8 cellular contexts compared by ENCODE assay signal in the genomic region with DNA sequence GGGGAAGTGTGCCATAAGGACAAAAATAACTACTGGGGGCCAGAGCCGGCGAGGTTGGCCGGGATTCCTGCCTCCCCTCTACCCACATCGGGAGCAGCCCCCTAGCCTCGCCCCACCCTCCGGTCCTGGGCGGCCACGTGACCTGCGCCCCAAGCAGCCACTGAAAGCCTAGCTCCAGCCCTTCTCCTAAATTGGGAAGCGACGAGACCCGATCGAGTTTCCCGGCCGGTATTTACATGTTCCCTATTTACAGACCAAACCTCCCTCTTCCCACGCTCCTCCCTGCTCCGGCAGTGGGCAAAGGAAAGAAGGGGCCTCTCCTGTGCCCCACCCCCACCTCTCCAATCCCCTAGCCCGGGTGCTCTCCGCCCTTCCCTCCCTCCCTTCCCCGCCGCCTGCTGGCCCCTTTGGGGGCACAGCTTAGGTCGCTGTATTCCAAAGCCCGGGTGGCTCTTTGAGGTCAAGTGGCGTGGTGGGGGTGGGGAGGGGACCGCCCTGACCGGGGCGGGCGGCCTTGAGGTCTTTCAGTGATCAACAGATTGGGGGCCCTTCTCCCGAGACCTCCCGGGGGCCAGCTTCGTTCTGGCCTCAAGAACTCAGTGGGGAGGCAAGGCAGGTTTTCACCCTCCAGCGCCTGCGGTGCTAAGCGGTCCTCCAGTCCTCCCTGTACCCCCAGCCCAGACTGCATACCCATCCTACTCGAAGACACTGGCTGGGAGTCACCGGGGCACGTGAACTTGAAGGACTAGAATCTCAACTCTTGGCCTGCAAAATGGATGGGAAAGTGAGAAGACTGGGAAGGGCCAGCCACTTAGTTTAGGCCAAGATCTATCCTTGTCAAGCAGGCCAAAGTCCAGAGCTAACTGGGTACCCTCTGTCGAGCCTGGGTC. TPM values are rescaled to one million over a fixed set of nuclear protein-coding genes. Genes with fewer than 3 reads are reported as not detected.
DNase-seq lines count a peak whose midpoint lies in the region; ATAC-seq and TF ChIP-seq lines count a peak whose summit lies in the region.

No MANE protein-coding gene starts in this region.

- no peak for TF ChIP-seq EP300 in SK-N-SH (IDR thresholded peaks at IDR 0.05; ENCODE audit: borderline replicate concordance in 1 of 2, low read depth in 1 of 2, low read length in 1 of 2)

- peak overlapping the region; percentile 96 for H3K27ac ChIP-seq in cardiac muscle cell
- H3K27ac ChIP-seq in neural progenitor cell: no peak overlapping the region
- H3K27ac ChIP-seq in SK-N-SH (ENCODE audit: low read depth in 2 of 2, low read length in 1 of 2): no peak overlapping the region

- H3K9me3 ChIP-seq in cardiac muscle cell (ENCODE audit: low read depth) (no peaks in the 10 kb centered on the region), neural progenitor cell (ENCODE audit: low read depth) (no peaks in the 10 kb centered on the region), SK-N-SH (no peaks in the 10 kb centered on the region)

- no peaks in the 10 kb centered on the region for H3K9me3 Mint-ChIP-seq in activated CD8-positive, alpha-beta T cell treated with anti-CD3 and anti-CD28 coated beads for 36 hours
- H3K9me3 Mint-ChIP-seq in neural progenitor cell: peaks cover 8% of the 10 kb centered on the region

- intact Hi-C loops in activated CD8-positive, alpha-beta T cell treated with anti-CD3 and anti-CD28 coated beads for 36 hours (cut with micrococcal nuclease): no loop called here

- peak overlapping the region; percentile 88 for H3K4me2 ChIP-seq in neural progenitor cell
- no peak overlapping the region for H3K4me2 ChIP-seq in SK-N-SH

- peak overlapping the region; percentile 23 for H3K4me3 Mint-ChIP-seq in activated CD8-positive, alpha-beta T cell treated with anti-CD3 and anti-CD28 coated beads for 36 hours
- peak overlapping the region; percentile 70 for H3K4me3 Mint-ChIP-seq in neural progenitor cell

- no peak overlapping the region for H3K9ac ChIP-seq in neural progenitor cell
- H3K9ac ChIP-seq in SK-N-SH: no peak overlapping the region

- peak overlapping the region; percentile 27 for H2AFZ ChIP-seq in neural progenitor cell (replicated peaks)
- H2AFZ ChIP-seq in SK-N-SH (ENCODE audit: low read depth): no peak overlapping the region

- CTCF ChIA-PET in activated CD8-positive, alpha-beta T cell treated with anti-CD3 and anti-CD28 coated beads for 36 hours (lab: Charles Lee): interaction anchor here (0.9 to 3.0 kb wide), 9 partner anchors 10 to 93 kb away, joined by 3 to 14 read pairs (median 6); no protein-coding TSS in a partner anchor
- CTCF ChIA-PET in SK-N-SH (lab: Yijun Ruan, JAX): interaction anchor here (1.0 to 1.5 kb wide), 4 partner anchors 21 to 53 kb away, joined by 3 to 5 read pairs (median 3); no protein-coding TSS in a partner anchor

- no peaks in the 10 kb centered on the region for H3K9me2 ChIP-seq in SK-N-SH

- no peak for DNase-seq in AG10803 (ENCODE audit: low read depth)
- DNase-seq in activated CD8-positive, alpha-beta T cell treated with anti-CD3 and anti-CD28 coated beads for 36 hours: no peak
- DNase-seq in cardiac muscle cell (ENCODE audit: low read depth in 1 of 2, low spot score in 1 of 2): peak; percentile 64 to 97
- peak; percentile 92 for DNase-seq in neural progenitor cell (ENCODE audit: low spot score)
- no peak for DNase-seq in SK-N-SH
- no peak for DNase-seq in GM03348 (ENCODE audit: low spot score)

- TF ChIP-seq CTCF in AG10803 (conservative IDR thresholded peaks at IDR 0.05; ENCODE audit: low read length) (no peak), cardiac muscle cell (IDR thresholded peaks at IDR 0.05; ENCODE audit: low read depth, low read length) (peak; percentile 31), neural progenitor cell (IDR thresholded peaks at IDR 0.05) (peak; percentile 53), SK-N-SH (IDR thresholded peaks at IDR 0.05) (no peak)
- no peak for TF ChIP-seq CTCF in activated CD8-positive, alpha-beta T cell treated with anti-CD3 and anti-CD28 coated beads for 36 hours (IDR thresholded peaks at IDR 0.05)

- 85% methylated on average over 28 of the region's 38 CpGs for WGBS in SK-N-SH (ENCODE audit: low lambda C conversion rate)

- H3K36me3 ChIP-seq in cardiac muscle cell (no peaks in the 10 kb centered on the region), neural progenitor cell (no peaks in the 10 kb centered on the region), SK-N-SH (replicated peaks in 1 of 2; ENCODE audit: control insufficient read depth in 1 of 2, insufficient read depth in 2 of 2, low read length in 1 of 2) (no peaks in the 10 kb centered on the region)

- H3K27me3 ChIP-seq in cardiac muscle cell (no peaks in the 10 kb centered on the region), neural progenitor cell (peaks cover 10% of the 10 kb centered on the region), SK-N-SH (ENCODE audit: insufficient read depth) (no peaks in the 10 kb centered on the region)

- peak overlapping the region; percentile 20 for H3K4me3 ChIP-seq in AG10803 (ENCODE audit: low read length)
- H3K4me3 ChIP-seq in cardiac muscle cell: no peak overlapping the region
- H3K4me3 ChIP-seq in neural progenitor cell: peak overlapping the region; percentile 43
- H3K4me3 ChIP-seq in SK-N-SH (ENCODE audit: low read depth in 2 of 2, low read length in 1 of 2): no peak overlapping the region

- no peak for TF ChIP-seq RAD21 in SK-N-SH (IDR thresholded peaks at IDR 0.05; ENCODE audit: low read length)

- H3K4me1 ChIP-seq in cardiac muscle cell (ENCODE audit: low read depth) (peaks cover 30% of the 10 kb centered on the region), neural progenitor cell (peaks cover 25% of the 10 kb centered on the region), SK-N-SH (ENCODE audit: control insufficient read depth in 1 of 2, insufficient read depth in 2 of 2, low read depth in 1 of 2, low read length in 1 of 2) (peaks cover 0 to 3% of the 10 kb centered on the region in 2 experiments; a peak in 1 of 4 replicates)

- POLR2A ChIA-PET in activated CD8-positive, alpha-beta T cell treated with anti-CD3 and anti-CD28 coated beads for 36 hours (lab: Charles Lee): interaction anchor here (0.9 to 1.8 kb wide), 6 partner anchors 10 to 46 kb away, joined by 3 to 5 read pairs (median 3); no protein-coding TSS in a partner anchor
- POLR2A ChIA-PET in SK-N-SH (lab: Yijun Ruan, JAX): no interaction called here

- no peak for ATAC-seq in activated CD8-positive, alpha-beta T cell treated with anti-CD3 and anti-CD28 coated beads for 36 hours
- ATAC-seq in HG03045 (IDR thresholded peaks at IDR 0.05; ENCODE audit: unreplicated experiment) (no peak), GM18498 (IDR thresholded peaks at IDR 0.05; ENCODE audit: unreplicated experiment) (no peak)

- H3K27me3 Mint-ChIP-seq in activated CD8-positive, alpha-beta T cell treated with anti-CD3 and anti-CD28 coated beads for 36 hours: peaks cover 18% of the 10 kb centered on the region
- peaks cover 10% of the 10 kb centered on the region for H3K27me3 Mint-ChIP-seq in neural progenitor cell (ENCODE audit: insufficient read depth, low read depth)

- H4K20me1 ChIP-seq in neural progenitor cell (ENCODE audit: low read depth) (no peaks in the 10 kb centered on the region), SK-N-SH (ENCODE audit: insufficient read depth) (no peaks in the 10 kb centered on the region)

- H3F3A ChIP-seq in neural progenitor cell (ENCODE audit: low read depth): peaks cover 31% of the 10 kb centered on the region
- H3F3A ChIP-seq in SK-N-SH (replicated peaks; ENCODE audit: insufficient read depth): no peaks in the 10 kb centered on the region

- no peaks in the 10 kb centered on the region for H3K36me3 Mint-ChIP-seq in activated CD8-positive, alpha-beta T cell treated with anti-CD3 and anti-CD28 coated beads for 36 hours (ENCODE audit: low read depth)
- no peaks in the 10 kb centered on the region for H3K36me3 Mint-ChIP-seq in neural progenitor cell

- H3K4me1 Mint-ChIP-seq in activated CD8-positive, alpha-beta T cell treated with anti-CD3 and anti-CD28 coated beads for 36 hours (ENCODE audit: low read depth): peaks cover 35% of the 10 kb centered on the region
- peaks cover 30% of the 10 kb centered on the region for H3K4me1 Mint-ChIP-seq in neural progenitor cell

- H3K79me2 ChIP-seq in neural progenitor cell (ENCODE audit: low read depth) (no peaks in the 10 kb centered on the region), SK-N-SH (ENCODE audit: insufficient read depth) (no peaks in the 10 kb centered on the region)

- no peak overlapping the region for H3K27ac Mint-ChIP-seq in activated CD8-positive, alpha-beta T cell treated with anti-CD3 and anti-CD28 coated beads for 36 hours
- peak overlapping the region; percentile 65 for H3K27ac Mint-ChIP-seq in neural progenitor cell

TF ChIP-seq in SK-N-SH, 30 proteins besides CTCF, POLR2A, EP300 and RAD21 (continues in another document):
- TF ChIP-seq TCF12 (IDR thresholded peaks at IDR 0.05) (no peak), NFIC (IDR thresholded peaks at IDR 0.05; ENCODE audit: borderline replicate concordance) (no peak), IRF3 (IDR thresholded peaks at IDR 0.05; ENCODE audit: low read depth, low read length) (no peak), EZH2phosphoT487 (IDR thresholded peaks at IDR 0.05; ENCODE audit: borderline replicate concordance, low read depth) (no peak), SIN3A (IDR thresholded peaks at IDR 0.05; ENCODE audit: borderline replicate concordance, low read depth, low read length) (no peak)

RNA-seq across cellular contexts. Expression of gene CTDSP2, which starts 6.3 kb away (rescaled TPM):
- total RNA-seq in activated CD8-positive, alpha-beta T cell treated with anti-CD3 and anti-CD28 coated beads for 36 hours: 10 to 100 TPM; 67.1 to 67.2 TPM
- total RNA-seq in cardiac muscle cell: 103 and 105 TPM in 2 replicates
- polyA plus RNA-seq in cardiac muscle cell: 82.9 and 108 TPM in 2 replicates
- 43.6 and 73.2 TPM in 2 replicates for total RNA-seq in neural progenitor cell (ENCODE audit: low replicate concordance)
- polyA plus RNA-seq in SK-N-SH (2012; rRNA removed): 117 and 119 TPM in 2 replicates
- 87.3 and 102 TPM in 2 replicates for polyA plus RNA-seq in SK-N-SH (2012; cell fraction: cytosol; rRNA removed)
- 145 and 147 TPM in 2 replicates for polyA plus RNA-seq in SK-N-SH (2012; cell fraction: nucleus; rRNA removed)

RNA-seq across cellular contexts. Expression of gene AVIL, which starts 34.3 kb away (rescaled TPM):
- under 1 TPM; 0.34 to 0.49 TPM for total RNA-seq in activated CD8-positive, alpha-beta T cell treated with anti-CD3 and anti-CD28 coated beads for 36 hours
- total RNA-seq in cardiac muscle cell (1.6 TPM in 2 replicates), neural progenitor cell (ENCODE audit: low replicate concordance) (0.12 and 0.37 TPM in 2 replicates)
- polyA plus RNA-seq in cardiac muscle cell (1.7 and 2.9 TPM in 2 replicates), SK-N-SH (2012; rRNA removed) (4.7 and 5.2 TPM in 2 replicates)
- polyA plus RNA-seq in SK-N-SH (2012; cell fraction: cytosol; rRNA removed): 1.2 and 1.4 TPM in 2 replicates
- 29.9 and 32.6 TPM in 2 replicates for polyA plus RNA-seq in SK-N-SH (2012; cell fraction: nucleus; rRNA removed)

Comparison
In these comparisons a context has a peak if more than half of its experiments do, and no peak if none do; other contexts are left out.
1. DNase-seq: peak in cardiac muscle cell (2 of 2) and neural progenitor cell (single experiment); none in AG10803 (single experiment), activated CD8-positive, alpha-beta T cell treated with anti-CD3 and anti-CD28 coated beads for 36 hours (single experiment), SK-N-SH (single experiment) and GM03348 (single experiment).
2. H3K4me3 ChIP-seq: peak in AG10803 (single experiment) and neural progenitor cell (single experiment); none in cardiac muscle cell (single experiment) and SK-N-SH (0 of 2).
3. CTCF ChIP-seq: peak in cardiac muscle cell (single experiment) and neural progenitor cell (single experiment); none in AG10803 (single experiment), activated CD8-positive, alpha-beta T cell treated with anti-CD3 and anti-CD28 coated beads for 36 hours (single experiment) and SK-N-SH (single experiment).